24 cellular contexts compared by ENCODE assay signal in the genomic region with DNA sequence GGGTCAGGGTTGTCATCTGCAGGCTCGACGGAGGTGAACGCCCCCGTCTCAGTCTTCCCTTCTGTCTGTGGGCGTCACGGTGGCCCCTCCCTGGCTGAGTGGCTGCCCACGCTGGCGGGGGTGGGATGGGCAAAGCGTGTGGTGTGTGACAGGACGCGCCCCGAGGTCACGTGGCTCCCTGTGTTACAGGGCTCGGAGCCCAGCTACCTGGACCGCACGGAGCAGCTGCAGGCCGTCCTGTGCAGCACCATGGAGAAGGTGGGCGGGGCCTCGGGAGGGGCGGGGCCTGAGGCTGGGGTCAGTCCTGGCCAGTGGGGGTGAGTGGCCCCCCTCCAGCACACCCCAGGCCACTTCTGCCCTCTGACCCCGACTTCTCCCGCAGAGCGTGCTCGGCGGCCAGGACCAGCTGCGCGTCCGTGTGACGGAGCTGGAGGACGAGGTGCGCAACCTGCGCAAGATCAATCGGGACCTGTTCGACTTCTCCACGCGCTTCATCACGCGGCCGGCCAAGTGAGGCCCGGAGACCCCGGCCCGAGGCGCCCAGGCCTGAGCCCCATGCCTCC. TPM values are rescaled to one million over a fixed set of nuclear protein-coding genes. Genes with fewer than 3 reads are reported as not detected.
DNase-seq lines count a peak whose midpoint lies in the region; ATAC-seq, FAIRE-seq and TF ChIP-seq lines count a peak whose summit lies in the region.
"Had no signal": no experiment of that assay in that cellular context is flagged by ENCODE, and none has a peak within 500 bp of the region (broad histone marks: within the 10 kb centered on the region; RNA-seq: fewer than 3 reads in every experiment).

No MANE protein-coding gene starts in this region.

- no peak overlapping the region for H2BK120ac ChIP-seq in H1 (replicated peaks; ENCODE audit: low read depth, low read length)

- no peak overlapping the region for H2AFZ ChIP-seq in H1 (ENCODE audit: low read length)
- H2AFZ ChIP-seq: GM23248 had no signal

- H3K9ac ChIP-seq in H1 (replicated peaks in 1 of 4; ENCODE audit: extremely low read depth in 1 of 4, low read depth in 3 of 4, low read length in 3 of 4) = no peak overlapping the region
- H3K9ac ChIP-seq: BLaER1, GM23248 had no signal

- no peak overlapping the region for H3K27ac Mint-ChIP-seq in activated naive CD4-positive, alpha-beta T cell treated with anti-CD3 and anti-CD28 coated beads, Interleukin-2, amount 10 ng/mL, durations not matched to agents 7 days and 5 days
- no peak overlapping the region for H3K27ac Mint-ChIP-seq in activated naive CD4-positive, alpha-beta T cell treated with anti-CD3 and anti-CD28 coated beads, Interleukin-2, amount 50 U/mL, for 72 hours
- H3K27ac Mint-ChIP-seq: CD4-positive, alpha-beta T cell; IgD-negative memory B cell had no signal

- no peak overlapping the region for H2BK12ac ChIP-seq in H1 (ENCODE audit: low read depth, low read length)

- no peak overlapping the region for H3K14ac ChIP-seq in H1 (ENCODE audit: insufficient read length)

- H3K23me2 ChIP-seq in H1 (ENCODE audit: low read depth, low read length) = peaks cover 2% of the 10 kb centered on the region; the same call in 1 of the 2 replicates

- no peak overlapping the region for H4K5ac ChIP-seq in H1 (ENCODE audit: insufficient read length, low read depth, low read length)

- no peak overlapping the region for H2BK20ac ChIP-seq in H1 (ENCODE audit: low read length)

- ATAC-seq in lower lobe of right lung = no peak
- ATAC-seq in activated naive CD4-positive, alpha-beta T cell treated with anti-CD3 and anti-CD28 coated beads, Interleukin-2, amount 50 U/mL, for 72 hours = no peak
- ATAC-seq in GM19463 (IDR thresholded peaks at IDR 0.05; ENCODE audit: unreplicated experiment) = no peak
- ATAC-seq: HCT116, SK-N-SH treated with all-trans-retinoic acid at 6 μM for 48 hours had no signal

- TF ChIP-seq EP300 in H1 (IDR thresholded peaks at IDR 0.05; ENCODE audit: borderline replicate concordance in 1 of 2, low read depth in 2 of 2, low read length in 2 of 2) = no peak

- no peaks in the 10 kb centered on the region for H3K9me3 ChIP-seq in HEK293 (ENCODE audit: control insufficient read depth, insufficient read depth, low read depth, low read length)
- no peaks in the 10 kb centered on the region for H3K9me3 ChIP-seq in H1 (ENCODE audit: insufficient read depth in 2 of 2, low read depth in 1 of 2, low read length in 1 of 2)
- H3K9me3 ChIP-seq in lower lobe of right lung = no peaks in the 10 kb centered on the region
- H3K9me3 ChIP-seq: BLaER1 had no signal

- DNase-seq in H1 (ENCODE audit: low read depth in 1 of 2, low spot score in 2 of 2) = no peak
- peak; percentile 45 for DNase-seq in lower lobe of right lung
- no peak for DNase-seq in activated naive CD4-positive, alpha-beta T cell treated with anti-CD3 and anti-CD28 coated beads, Interleukin-2, amount 10 ng/mL, durations not matched to agents 7 days and 5 days
- no peak for DNase-seq in activated naive CD4-positive, alpha-beta T cell treated with anti-CD3 and anti-CD28 coated beads, Interleukin-2, amount 50 U/mL, for 72 hours (ENCODE audit: low spot score in 2 of 2)
- DNase-seq: CD4-positive, alpha-beta T cell; COR-L47; DMS79; GM23248; Karpas-422; MV-4-11; NCI-H1694; NCI-H2081; NCI-H2171; NCI-H345; NCI-H524; NCI-H774; NK-92 treated with Interleukin-12 subunit alpha and Interleukin-12 subunit beta, amount 100 ng/mL, for 24 hours had no signal

- no peaks in the 10 kb centered on the region for H3K9me3 Mint-ChIP-seq in activated naive CD4-positive, alpha-beta T cell treated with anti-CD3 and anti-CD28 coated beads, Interleukin-2, amount 10 ng/mL, durations not matched to agents 7 days and 5 days
- no peaks in the 10 kb centered on the region for H3K9me3 Mint-ChIP-seq in activated naive CD4-positive, alpha-beta T cell treated with anti-CD3 and anti-CD28 coated beads, Interleukin-2, amount 50 U/mL, for 72 hours
- H3K9me3 Mint-ChIP-seq: CD4-positive, alpha-beta T cell; IgD-negative memory B cell had no signal

- H3K79me1 ChIP-seq in H1 (ENCODE audit: low read depth, low read length) = no peaks in the 10 kb centered on the region; the same call in 1 of the 2 replicates

- H2BK5ac ChIP-seq in H1 (ENCODE audit: low read depth, low read length) = 0 out of 2 replicates have a peak overlapping the region, but pooled peaks have one; percentile 18

- no peak for TF ChIP-seq CTCF in HEK293 (tag by site-specific recombination; IDR thresholded peaks at IDR 0.05)
- TF ChIP-seq CTCF in H1 (IDR thresholded peaks at IDR 0.05; ENCODE audit: control extremely low read depth in 1 of 3, insufficient read depth in 1 of 3, low read depth in 1 of 3, low read length in 3 of 3) = no peak
- TF ChIP-seq CTCF in lower lobe of right lung (IDR thresholded peaks at IDR 0.05) = no peak

- no peak for TF ChIP-seq POLR2A in H1 (IDR thresholded peaks at IDR 0.05; ENCODE audit: control extremely low read depth in 1 of 2, low read depth in 2 of 2, low read length in 2 of 2)

- H4K91ac ChIP-seq in H1 (replicated peaks; ENCODE audit: insufficient read length, low read length) = no peak overlapping the region

- H4K8ac ChIP-seq in H1 (ENCODE audit: extremely low read depth, insufficient read depth, low read length) = peak overlapping the region; percentile 14

- intact Hi-C loops in lower lobe of right lung (cut with DNase I) = no loop called here

- CTCF ChIA-PET in HEK293 (lab: Yijun Ruan, JAX) = no interaction called here
- CTCF ChIA-PET in H1 (lab: Charles Lee; ENCODE audit: partially characterized antibody) = interaction anchor here (0.6 to 3.4 kb wide), 4 partner anchors 10 to 844 kb away, joined by 3 to 13 read pairs (median 4); no protein-coding TSS in a partner anchor
- CTCF ChIA-PET in activated naive CD4-positive, alpha-beta T cell treated with anti-CD3 and anti-CD28 coated beads, Interleukin-2, amount 10 ng/mL, durations not matched to agents 7 days and 5 days (lab: Charles Lee) = no interaction called here

- no peak overlapping the region for H3K4me3 ChIP-seq in HEK293 (ENCODE audit: low read depth, low read length)
- H3K4me3 ChIP-seq in H1 (ENCODE audit: extremely low read depth in 1 of 4, insufficient read depth in 2 of 4, low read depth in 3 of 4, low read length in 4 of 4) = no peak overlapping the region
- no peak overlapping the region for H3K4me3 ChIP-seq in lower lobe of right lung
- H3K4me3 ChIP-seq: BLaER1, GM23248 had no signal

- no peak for FAIRE-seq in H1 (lab: Jason Lieb, UNC)

- H3K4me3 Mint-ChIP-seq in activated naive CD4-positive, alpha-beta T cell treated with anti-CD3 and anti-CD28 coated beads, Interleukin-2, amount 10 ng/mL, durations not matched to agents 7 days and 5 days = no peak overlapping the region
- H3K4me3 Mint-ChIP-seq: CD4-positive, alpha-beta T cell; IgD-negative memory B cell had no signal

- H3K36me3 ChIP-seq in HEK293 (ENCODE audit: control insufficient read depth in 2 of 2, insufficient read depth in 1 of 2, low read length in 2 of 2) (peaks cover 0 to 48% of the 10 kb centered on the region in 2 experiments; a peak in 1 of 3 replicates), H1 (ENCODE audit: control insufficient read depth in 2 of 4, insufficient read depth in 4 of 4, low read length in 3 of 4) (peaks cover 2 to 28% (median 9%) of the 10 kb centered on the region in 4 experiments; a peak in 5 of 8 replicates), lower lobe of right lung (peaks cover 32% of the 10 kb centered on the region)

- TF ChIP-seq RAD21 in H1 (IDR thresholded peaks at IDR 0.05 in 1 of 2, conservative IDR thresholded peaks at IDR 0.05 in 1 of 2; ENCODE audit: low read depth in 2 of 2, low read length in 2 of 2) = no peak

- no peak overlapping the region for H2BK15ac ChIP-seq in H1 (ENCODE audit: low read length)

- H3K23ac ChIP-seq in H1 (ENCODE audit: insufficient read length) = no peak overlapping the region

- POLR2A ChIA-PET in HEK293 (lab: Yijun Ruan, JAX) = no interaction called here
- POLR2A ChIA-PET in H1 (lab: Charles Lee; ENCODE audit: partially characterized antibody) = interaction anchor here (0.8 to 7.3 kb wide), 3 partner anchors 8 to 66 kb away, joined by 3 to 81 read pairs (median 33); a partner anchor contains a TSS

- peaks cover 12% of the 10 kb centered on the region for H3K4me1 Mint-ChIP-seq in activated naive CD4-positive, alpha-beta T cell treated with anti-CD3 and anti-CD28 coated beads, Interleukin-2, amount 10 ng/mL, durations not matched to agents 7 days and 5 days

- no peak overlapping the region for H2AK5ac ChIP-seq in H1 (ENCODE audit: low read depth, low read length)

- H3K56ac ChIP-seq in H1 (replicated peaks; ENCODE audit: insufficient read length, low read depth, low read length) = no peak overlapping the region

- peaks cover 9 to 20% of the 10 kb centered on the region in 2 experiments for H4K20me1 ChIP-seq in H1 (replicated peaks in 1 of 2; ENCODE audit: control insufficient read depth in 1 of 2, insufficient read depth in 2 of 2, low read length in 2 of 2)

- H3K4me1 ChIP-seq in HEK293 (ENCODE audit: control insufficient read depth, insufficient read depth, low read length) (peaks cover 7% of the 10 kb centered on the region), H1 (replicated peaks in 1 of 4; ENCODE audit: control insufficient read depth in 3 of 4, insufficient read depth in 4 of 4, low read length in 3 of 4) (peaks cover 0 to 7% (median 4%) of the 10 kb centered on the region in 4 experiments; a peak in 3 of 7 replicates), lower lobe of right lung (peaks cover 13% of the 10 kb centered on the region)

- H3K27me3 Mint-ChIP-seq in activated naive CD4-positive, alpha-beta T cell treated with anti-CD3 and anti-CD28 coated beads, Interleukin-2, amount 10 ng/mL, durations not matched to agents 7 days and 5 days = peaks cover 34% of the 10 kb centered on the region

- H3K4me2 ChIP-seq in H1 (ENCODE audit: insufficient read depth in 1 of 2, low read depth in 2 of 2, low read length in 2 of 2) = no peak overlapping the region

- H3K18ac ChIP-seq in H1 (ENCODE audit: extremely low read depth, low read length) = no peak overlapping the region; the same call in 1 of the 2 replicates

- H3K4ac ChIP-seq in H1 (replicated peaks; ENCODE audit: insufficient read length, low read depth, low read length) = no peak overlapping the region

- H3K27ac ChIP-seq in HEK293 (ENCODE audit: extremely low read depth, low read depth, low read length) = no peak overlapping the region
- H3K27ac ChIP-seq in H1 (ENCODE audit: low read depth, low read length) = no peak overlapping the region
- no peak overlapping the region for H3K27ac ChIP-seq in lower lobe of right lung
- H3K27ac ChIP-seq: BLaER1, GM23248 had no signal

- 96% methylated on average over 32 of the region's 43 CpGs; no CpG with 5 or more reads in 1 of the 2 experiments for whole genome bisulfite sequencing in H1 (ENCODE audit: extremely low coverage in 1 of 2, insufficient coverage in 1 of 2, insufficient read length in 1 of 2, insufficient replicate concordance in 2 of 2, low coverage in 1 of 2, low lambda C conversion rate in 2 of 2, missing lambda C conversion rate in 1 of 2), 2 experiments

- H3K79me2 ChIP-seq in H1 (ENCODE audit: control insufficient read depth in 1 of 2, insufficient read depth in 2 of 2, low read length in 2 of 2) = no peaks in the 10 kb centered on the region

- H3K27me3 ChIP-seq in H1 (replicated peaks in 1 of 4; ENCODE audit: control insufficient read depth in 3 of 4, extremely low read depth in 1 of 4, insufficient read depth in 3 of 4, low read length in 3 of 4) (peaks cover 0 to 9% (median 2%) of the 10 kb centered on the region in 4 experiments; a peak in 3 of 7 replicates), lower lobe of right lung (ENCODE audit: low read depth) (peaks cover 41% of the 10 kb centered on the region)

- peaks cover 16% of the 10 kb centered on the region for H3K36me3 Mint-ChIP-seq in activated naive CD4-positive, alpha-beta T cell treated with anti-CD3 and anti-CD28 coated beads, Interleukin-2, amount 10 ng/mL, durations not matched to agents 7 days and 5 days
- H3K36me3 Mint-ChIP-seq in activated naive CD4-positive, alpha-beta T cell treated with anti-CD3 and anti-CD28 coated beads, Interleukin-2, amount 50 U/mL, for 72 hours = no peaks in the 10 kb centered on the region

RNA-seq across cellular contexts. Expression of a gene that starts 6.3 kb away (rescaled TPM):
- 0.45 and 0.63 TPM in 2 replicates for total RNA-seq in H1 (2021; fragmentation: NEBNext Ultra II Directional; extraction: Animal tissue kit (Norgen Biotek cat#: 25700))
- polyA plus RNA-seq in H1 (2011; rRNA removed) = 1.0 and 2.0 TPM in 2 replicates
- polyA plus RNA-seq in H1 (2011; cell fraction: cytosol; rRNA removed) = 1.4 TPM
- 8.4 TPM for polyA plus RNA-seq in H1 (2011; cell fraction: nucleus; rRNA removed)
- polyA plus RNA-seq in H1 (2012, experiment 1 of 2) = 0.14 to 1.1 TPM (median 0.78 TPM) in 4 replicates
- polyA plus RNA-seq in H1 (2012, experiment 2 of 2) = 0.13 TPM
- polyA plus RNA-seq in H1 (2013, experiment 1 of 2) = 0.93 TPM
- 0.74 TPM for polyA plus RNA-seq in H1 (2013, experiment 2 of 2)
- 0.27 and 0.28 TPM in 2 replicates for polyA minus RNA-seq in H1 (2011; rRNA and poly(A)+ RNA removed)
- polyA minus RNA-seq in H1 (2011; cell fraction: cytosol; rRNA and poly(A)+ RNA removed) = 0.29 TPM
- polyA minus RNA-seq in H1 (2011; cell fraction: nucleus; rRNA and poly(A)+ RNA removed) = 1.1 TPM
- 3.0 TPM for total RNA-seq in lower lobe of right lung
- total RNA-seq in activated naive CD4-positive, alpha-beta T cell treated with anti-CD3 and anti-CD28 coated beads, Interleukin-2, amount 50 U/mL, for 72 hours = under 1 TPM; 0.07 to 0.19 TPM
- total RNA-seq: M059J had no signal
- polyA plus RNA-seq: GM23248, IgD-negative memory B cell had no signal

RNA-seq across cellular contexts. Expression of a gene that starts 9.8 kb away (rescaled TPM):
- total RNA-seq in H1 (2021; fragmentation: NEBNext Ultra II Directional; extraction: Animal tissue kit (Norgen Biotek cat#: 25700)) = 87.7 and 90.1 TPM in 2 replicates
- polyA plus RNA-seq in H1 (2011; rRNA removed) = 177 and 264 TPM in 2 replicates
- polyA plus RNA-seq in H1 (2011; cell fraction: cytosol; rRNA removed) = 143 TPM
- polyA plus RNA-seq in H1 (2011; cell fraction: nucleus; rRNA removed) = 218 TPM
- polyA plus RNA-seq in H1 (2012, experiment 1 of 2) = 107 to 120 TPM (median 118 TPM) in 4 replicates
- polyA plus RNA-seq in H1 (2012, experiment 2 of 2) = 195 TPM
- polyA plus RNA-seq in H1 (2013, experiment 1 of 2) = 52.1 TPM
- polyA plus RNA-seq in H1 (2013, experiment 2 of 2) = 49.3 TPM
- 46.1 and 53.0 TPM in 2 replicates for polyA minus RNA-seq in H1 (2011; rRNA and poly(A)+ RNA removed)
- polyA minus RNA-seq in H1 (2011; cell fraction: cytosol; rRNA and poly(A)+ RNA removed) = 101 TPM
- polyA minus RNA-seq in H1 (2011; cell fraction: nucleus; rRNA and poly(A)+ RNA removed) = 65.5 TPM
- total RNA-seq in lower lobe of right lung = 29.2 TPM
- 10 to 100 TPM; 55.5 to 83.8 TPM for total RNA-seq in activated naive CD4-positive, alpha-beta T cell treated with anti-CD3 and anti-CD28 coated beads, Interleukin-2, amount 50 U/mL, for 72 hours

RNA-seq across cellular contexts. Expression of a gene that starts 27.0 kb away (rescaled TPM):
- total RNA-seq in H1 (2021; fragmentation: NEBNext Ultra II Directional; extraction: Animal tissue kit (Norgen Biotek cat#: 25700)) = 140 and 142 TPM in 2 replicates
- 243 and 343 TPM in 2 replicates for polyA plus RNA-seq in H1 (2011; rRNA removed)
- 180 TPM for polyA plus RNA-seq in H1 (2011; cell fraction: cytosol; rRNA removed)
- 1,170 TPM for polyA plus RNA-seq in H1 (2011; cell fraction: nucleus; rRNA removed)
- polyA plus RNA-seq in H1 (2012, experiment 1 of 2) = 46.9 to 137 TPM (median 125 TPM) in 4 replicates
- 87.4 TPM for polyA plus RNA-seq in H1 (2012, experiment 2 of 2)
- 171 TPM for polyA plus RNA-seq in H1 (2013, experiment 1 of 2)
- polyA plus RNA-seq in H1 (2013, experiment 2 of 2) = 163 TPM
- 45.5 and 54.1 TPM in 2 replicates for polyA minus RNA-seq in H1 (2011; rRNA and poly(A)+ RNA removed)
- polyA minus RNA-seq in H1 (2011; cell fraction: cytosol; rRNA and poly(A)+ RNA removed) = 55.7 TPM
- polyA minus RNA-seq in H1 (2011; cell fraction: nucleus; rRNA and poly(A)+ RNA removed) = 124 TPM
- 159 TPM for total RNA-seq in lower lobe of right lung
- total RNA-seq in activated naive CD4-positive, alpha-beta T cell treated with anti-CD3 and anti-CD28 coated beads, Interleukin-2, amount 50 U/mL, for 72 hours = 100 to 1,000 TPM; 104 to 156 TPM

RNA-seq across cellular contexts. Expression of a gene that starts 27.4 kb away (rescaled TPM):
- total RNA-seq in H1 (2021; fragmentation: NEBNext Ultra II Directional; extraction: Animal tissue kit (Norgen Biotek cat#: 25700)) = not detected in 2 replicates
- not detected in 2 replicates for polyA plus RNA-seq in H1 (2011; rRNA removed)
- polyA plus RNA-seq in H1 (2011; cell fraction: cytosol; rRNA removed) = not detected
- not detected for polyA plus RNA-seq in H1 (2011; cell fraction: nucleus; rRNA removed)
- polyA plus RNA-seq in H1 (2012, experiment 1 of 2) = not detected in 4 replicates
- not detected for polyA plus RNA-seq in H1 (2012, experiment 2 of 2)
- polyA plus RNA-seq in H1 (2013, experiment 1 of 2) = not detected
- polyA plus RNA-seq in H1 (2013, experiment 2 of 2) = not detected
- polyA minus RNA-seq in H1 (2011; rRNA and poly(A)+ RNA removed) = under 0.01 TPM in 1 of 2 replicates, not detected in the other
- polyA minus RNA-seq in H1 (2011; cell fraction: cytosol; rRNA and poly(A)+ RNA removed) = not detected
- not detected for polyA minus RNA-seq in H1 (2011; cell fraction: nucleus; rRNA and poly(A)+ RNA removed)
- not detected for total RNA-seq in lower lobe of right lung
- not detected for total RNA-seq in activated naive CD4-positive, alpha-beta T cell treated with anti-CD3 and anti-CD28 coated beads, Interleukin-2, amount 50 U/mL, for 72 hours
- total RNA-seq: CD4-positive, alpha-beta T cell; GM23248; M059J had no signal
- polyA plus RNA-seq: GM23248, IgD-negative memory B cell had no signal

RNA-seq across cellular contexts. Expression of a gene that starts 32.5 kb away (rescaled TPM):
- total RNA-seq in H1 (2021; fragmentation: NEBNext Ultra II Directional; extraction: Animal tissue kit (Norgen Biotek cat#: 25700)) = 522 and 551 TPM in 2 replicates
- 189 and 349 TPM in 2 replicates for polyA plus RNA-seq in H1 (2011; rRNA removed)
- 238 TPM for polyA plus RNA-seq in H1 (2011; cell fraction: cytosol; rRNA removed)
- 235 TPM for polyA plus RNA-seq in H1 (2011; cell fraction: nucleus; rRNA removed)
- 294 to 464 TPM (median 423 TPM) in 4 replicates for polyA plus RNA-seq in H1 (2012, experiment 1 of 2)
- 443 TPM for polyA plus RNA-seq in H1 (2012, experiment 2 of 2)
- polyA plus RNA-seq in H1 (2013, experiment 1 of 2) = 346 TPM
- polyA plus RNA-seq in H1 (2013, experiment 2 of 2) = 345 TPM
- 314 and 396 TPM in 2 replicates for polyA minus RNA-seq in H1 (2011; rRNA and poly(A)+ RNA removed)
- 453 TPM for polyA minus RNA-seq in H1 (2011; cell fraction: cytosol; rRNA and poly(A)+ RNA removed)
- 127 TPM for polyA minus RNA-seq in H1 (2011; cell fraction: nucleus; rRNA and poly(A)+ RNA removed)
- 158 TPM for total RNA-seq in lower lobe of right lung
- 100 to 1,000 TPM; 187 to 254 TPM for total RNA-seq in activated naive CD4-positive, alpha-beta T cell treated with anti-CD3 and anti-CD28 coated beads, Interleukin-2, amount 50 U/mL, for 72 hours
